In the genomic region with DNA sequence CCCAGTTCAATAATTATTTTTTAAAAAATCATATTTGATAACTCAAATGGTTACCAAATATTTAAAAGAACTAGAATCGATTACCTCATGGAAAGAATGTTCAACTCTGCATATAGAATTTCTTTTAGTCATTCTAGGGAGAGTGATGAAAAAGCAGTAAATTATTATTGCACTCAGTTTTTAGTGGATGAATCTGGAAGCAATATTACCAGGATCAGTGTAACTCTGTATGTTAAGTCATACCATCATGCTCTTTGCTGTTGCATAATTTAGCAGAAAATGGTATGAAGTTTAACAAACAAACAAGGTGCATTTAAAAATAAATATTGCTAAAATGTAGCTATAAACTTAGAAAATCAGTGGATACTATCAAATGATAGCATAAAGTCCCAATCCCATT, we compare ENCODE assay signal across 23 cellular contexts. TPM values are rescaled to one million over a fixed set of nuclear protein-coding genes. Genes with fewer than 3 reads are reported as not detected.
A peak's percentile ranks its signal among the peaks of the same experiment; 100 is the strongest.
DNase-seq lines count a peak whose midpoint lies in the region; FAIRE-seq and TF ChIP-seq lines count a peak whose summit lies in the region.
"Had no signal": no experiment of that assay in that cellular context is flagged by ENCODE, and none has a peak within 500 bp of the region (broad histone marks: within the 10 kb centered on the region; RNA-seq: fewer than 3 reads in every experiment).

No MANE protein-coding gene starts in this region.

- H3K4me1 Mint-ChIP-seq in Calu3 (ENCODE audit: low read depth, unreplicated experiment) = peaks cover 47% of the 10 kb centered on the region
- H3K4me1 Mint-ChIP-seq: B cell had no signal

- intact Hi-C loops in Calu3 (cut with micrococcal nuclease; ENCODE audit: unreplicated experiment) = no loop called here

- H3K27me3 ChIP-seq in adipocyte (replicated peaks; ENCODE audit: control insufficient read depth, insufficient read depth, low read length) = no peaks in the 10 kb centered on the region
- H3K27me3 ChIP-seq: BLaER1 treated with 17β-estradiol and CSF1 and Interleukin-3, amounts not matched to agents 10 nM and 100 nM had no signal

- no TSS peak for BruUV-seq in Calu3 (replicated peaks; lab: Mats Ljungman, UMichigan)

- peaks cover 61% of the 10 kb centered on the region for H3K4me1 ChIP-seq in adipocyte (ENCODE audit: control insufficient read depth, insufficient read depth, low read length)
- H3K4me1 ChIP-seq: BLaER1 treated with 17β-estradiol and CSF1 and Interleukin-3, amounts not matched to agents 10 nM and 100 nM; Caco-2 had no signal

- H3K4me3 Mint-ChIP-seq in Calu3 (ENCODE audit: low read depth, unreplicated experiment) = no peak overlapping the region
- H3K4me3 Mint-ChIP-seq: B cell; CD4-positive, alpha-beta T cell; CD8-positive, alpha-beta T cell had no signal

- no peak overlapping the region for H3K9ac ChIP-seq in adipocyte (ENCODE audit: low read length)
- H3K9ac ChIP-seq: BLaER1 treated with 17β-estradiol and CSF1 and Interleukin-3, amounts not matched to agents 10 nM and 100 nM had no signal

- H3K27me3 Mint-ChIP-seq in Calu3 (ENCODE audit: unreplicated experiment) = no peaks in the 10 kb centered on the region

- no peaks in the 10 kb centered on the region for H3K36me3 ChIP-seq in adipocyte (ENCODE audit: control insufficient read depth, insufficient read depth, low read length, severe bottlenecking)
- H3K36me3 ChIP-seq: BLaER1 treated with 17β-estradiol and CSF1 and Interleukin-3, amounts not matched to agents 10 nM and 100 nM had no signal

- peak overlapping the region; percentile 64 for H3K27ac Mint-ChIP-seq in Calu3 (ENCODE audit: unreplicated experiment)
- H3K27ac Mint-ChIP-seq: B cell; CD4-positive, alpha-beta T cell; CD8-positive, alpha-beta T cell had no signal

- CTCF ChIA-PET in Calu3 (lab: Charles Lee) = interaction anchor here (1.1 to 1.6 kb wide), 2 partner anchors 11 to 14 kb away, joined by 3 to 8 read pairs; no protein-coding TSS in a partner anchor

- TF ChIP-seq CTCF in Calu3 (IDR thresholded peaks at IDR 0.05; ENCODE audit: unreplicated experiment) (no peak), D721Med (IDR thresholded peaks at IDR 0.05; ENCODE audit: insufficient read depth, missing control alignments) (no peak)

- FAIRE-seq in D721Med (lab: Jason Lieb, UNC) = no peak
- FAIRE-seq: A549, GM12878, GM12892, GM18507 had no signal

- DNase-seq in Calu3 (no peak), adipocyte (ENCODE audit: low read depth) (peak; percentile 56), fibroblast of gingiva (ENCODE audit: low read depth) (peak; percentile 54), fibroblast of peridontal ligament (ENCODE audit: extremely low read depth) (peak; percentile 18), D721Med (ENCODE audit: insufficient read length, low spot score) (no peak)
- no peak for DNase-seq in stimulated activated CD4-positive, alpha-beta T cell treated with anti-CD3 and anti-CD28 coated beads, Interleukin-15, amount 100 ng/mL, for 24 hours
- DNase-seq in stimulated activated CD4-positive, alpha-beta T cell treated with anti-CD3 and anti-CD28 coated beads, Interleukin-2, amount 100 ng/mL, for 48 hours = no peak
- DNase-seq: AML-193; Caco-2; CD4-positive, alpha-beta T cell; CD8-positive, alpha-beta T cell; DMS153; DMS53; DMS79; DND-41; EL; GDM1 had no signal

- no peaks in the 10 kb centered on the region for H3K36me3 Mint-ChIP-seq in Calu3 (ENCODE audit: insufficient read depth, unreplicated experiment)
- H3K36me3 Mint-ChIP-seq: CD8-positive, alpha-beta T cell had no signal

- no peaks in the 10 kb centered on the region for H3K9me3 ChIP-seq in adipocyte (ENCODE audit: control insufficient read depth, low read length)
- H3K9me3 ChIP-seq: A549; BLaER1 treated with 17β-estradiol and CSF1 and Interleukin-3, amounts not matched to agents 10 nM and 100 nM; Caco-2 had no signal

- H3K9me3 Mint-ChIP-seq in Calu3 (ENCODE audit: low read depth, unreplicated experiment) = peaks cover 2% of the 10 kb centered on the region
- H3K9me3 Mint-ChIP-seq: CD4-positive, alpha-beta T cell; CD8-positive, alpha-beta T cell had no signal

- H3K4me3 ChIP-seq in adipocyte (ENCODE audit: low read length) = no peak overlapping the region
- H3K4me3 ChIP-seq: A549; BLaER1 treated with 17β-estradiol and CSF1 and Interleukin-3, amounts not matched to agents 10 nM and 100 nM; GM12878 had no signal

RNA-seq across cellular contexts. Expression of a gene that starts 46.1 kb away (rescaled TPM):
- 57.9 and 62.6 TPM in 2 replicates for total RNA-seq in Calu3 (2022)
- total RNA-seq: B cell; CD4-positive, alpha-beta T cell; CD8-positive, alpha-beta T cell had no signal

Comparison
In these comparisons a context has a peak if more than half of its experiments do, and no peak if none do; other contexts are left out.
1. DNase-seq: peak in adipocyte (single experiment), fibroblast of gingiva (single experiment) and fibroblast of peridontal ligament (single experiment); none in Calu3 (single experiment), D721Med (single experiment), stimulated activated CD4-positive, alpha-beta T cell treated with anti-CD3 and anti-CD28 coated beads, Interleukin-15, amount 100 ng/mL, for 24 hours (single experiment) and stimulated activated CD4-positive, alpha-beta T cell treated with anti-CD3 and anti-CD28 coated beads, Interleukin-2, amount 100 ng/mL, for 48 hours (0 of 2).